In the genomic region with DNA sequence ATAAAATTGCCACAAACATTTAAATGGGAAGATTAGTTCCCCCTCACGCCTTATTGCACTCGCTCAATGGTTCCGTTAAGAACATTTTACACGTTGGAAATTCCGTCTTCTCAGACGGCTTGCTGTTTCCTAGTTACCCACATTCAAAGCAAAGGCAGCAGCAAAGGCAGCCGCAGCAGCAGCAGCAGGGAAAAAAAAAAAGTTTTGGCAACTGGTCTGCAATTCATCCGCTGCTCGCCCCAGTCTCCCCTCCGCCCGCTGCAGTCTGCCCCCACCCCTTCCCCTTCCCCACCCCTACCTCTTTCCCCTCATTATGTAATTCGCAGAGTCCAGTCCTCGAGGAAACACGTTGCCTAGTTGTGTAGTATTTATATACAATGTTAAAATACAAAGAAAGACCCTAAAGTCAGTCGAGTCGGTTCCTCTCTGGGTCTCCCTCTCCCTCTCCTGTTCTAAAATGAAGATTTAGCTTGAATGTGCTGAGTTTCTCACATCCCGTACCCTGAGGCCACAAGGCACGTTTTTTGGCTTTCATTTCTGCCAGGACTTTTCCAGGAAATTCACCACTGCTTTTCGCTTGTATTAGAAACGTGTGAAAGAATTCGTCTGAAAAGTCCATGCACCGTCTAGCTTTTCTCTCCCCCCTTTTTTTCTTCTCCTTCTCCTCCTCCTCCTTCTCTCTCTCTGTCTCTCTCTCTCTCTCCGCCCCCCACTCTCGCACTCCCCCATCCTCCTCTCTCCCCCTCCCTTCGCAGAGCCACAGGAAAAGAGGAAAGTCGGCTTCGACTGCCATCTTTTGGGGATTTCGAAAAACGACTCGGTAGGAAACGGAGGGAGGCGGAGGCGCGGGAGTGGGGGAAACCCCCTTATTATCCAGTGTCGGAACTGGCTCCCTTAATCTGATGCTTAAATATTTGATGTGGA, we compare ENCODE assay signal across 8 cellular contexts.
DNase-seq lines count a peak whose midpoint lies in the region; ATAC-seq and TF ChIP-seq lines count a peak whose summit lies in the region.

No MANE protein-coding gene starts in this region.

- peak; percentile 66 for DNase-seq in GF-D8 (lab: John Stamatoyannopoulos, UW)
- DNase-seq in NCI-H146 treated with DMSO at 0.1 percent for 48 hours (lab: John Stamatoyannopoulos, UW; ENCODE audit: unreplicated experiment), result peak; percentile 68
- peak; percentile 82 for DNase-seq in WERI-Rb-1
- peak; percentile 58 for DNase-seq in neural crest cell (ENCODE audit: low read depth, low spot score)
- no peak for DNase-seq in stimulated activated naive CD4-positive, alpha-beta T cell treated with Interleukin-2 at 50 U/mL for 16 hours (lab: John Stamatoyannopoulos, UW)
- DNase-seq in activated gamma-delta T cell (lab: John Stamatoyannopoulos, UW), result no peak

- peaks cover 0 to 80% (median 4%) of the 10 kb centered on the region in 3 donors for H3K4me1 ChIP-seq in gastroesophageal sphincter

- H3K4me1 Mint-ChIP-seq in neural crest cell, result peaks cover 66% of the 10 kb centered on the region

- peak overlapping the region; percentile 97 for H3K4me3 Mint-ChIP-seq in neural crest cell

- H3K36me3 Mint-ChIP-seq in neural crest cell (ENCODE audit: low read depth), result peaks cover 4% of the 10 kb centered on the region

- H3K27ac ChIP-seq in WERI-Rb-1 (no peak overlapping the region), gastroesophageal sphincter (peak overlapping the region; percentile 95 to 98 (median 98))

- peak; percentile 66 for TF ChIP-seq CTCF in WERI-Rb-1 (IDR thresholded peaks at IDR 0.05; ENCODE audit: low read depth, low read length)
- TF ChIP-seq CTCF in gastroesophageal sphincter (IDR thresholded peaks at IDR 0.05), result peak; percentile 16 to 60 (median 41)
- TF ChIP-seq CTCF in neural crest cell (conservative IDR thresholded peaks at IDR 0.05), result peak; percentile 58

- TF ChIP-seq EP300 in gastroesophageal sphincter (IDR thresholded peaks at IDR 0.05), result no peak

- TF ChIP-seq POLR2A in gastroesophageal sphincter (IDR thresholded peaks at IDR 0.05), result no peak

- H3K36me3 ChIP-seq in WERI-Rb-1 (no peaks in the 10 kb centered on the region), gastroesophageal sphincter (peaks cover 0 to 21% of the 10 kb centered on the region in 2 donors)

- H3K4me3 ChIP-seq in WERI-Rb-1 (ENCODE audit: low read depth, low read length), result peak overlapping the region; percentile 64
- H3K4me3 ChIP-seq in gastroesophageal sphincter, result peak overlapping the region; percentile 59 to 65

- H3K9me3 Mint-ChIP-seq in neural crest cell, result no peaks in the 10 kb centered on the region

- peaks cover 52% of the 10 kb centered on the region for H3K27me3 Mint-ChIP-seq in neural crest cell (ENCODE audit: low read depth)

- H3K9me3 ChIP-seq in WERI-Rb-1 (ENCODE audit: severe bottlenecking) (no peaks in the 10 kb centered on the region), gastroesophageal sphincter (no peaks in the 10 kb centered on the region)

- H3K27me3 ChIP-seq in WERI-Rb-1 (ENCODE audit: insufficient read depth, low read depth, severe bottlenecking) (peaks cover 45% of the 10 kb centered on the region), gastroesophageal sphincter (peaks cover 20% of the 10 kb centered on the region)

- H3K27ac Mint-ChIP-seq in neural crest cell (ENCODE audit: unreplicated experiment), result peak overlapping the region; percentile 93

- 0% methylated on average over 20 to 27 of the region's 35 CpGs for WGBS in gastroesophageal sphincter (ENCODE audit: low coverage in 1 of 2), 2 donors

- peak; percentile 47 for ATAC-seq in gastroesophageal sphincter
- ATAC-seq in HG02885 (IDR thresholded peaks at IDR 0.05; ENCODE audit: poor library complexity, unreplicated experiment), result no peak

Comparison
In these comparisons a context has a peak if more than half of its experiments do, and no peak if none do; other contexts are left out.
1. DNase-seq: peak in GF-D8 (single experiment), NCI-H146 treated with DMSO at 0.1 percent for 48 hours (single experiment), WERI-Rb-1 (single experiment) and neural crest cell (single experiment); none in stimulated activated naive CD4-positive, alpha-beta T cell treated with Interleukin-2 at 50 U/mL for 16 hours (single experiment) and activated gamma-delta T cell (single experiment).
2. Peak in every context shown above with its lines, with median percentiles within 50 percentile points of each other: CTCF ChIP-seq.